11 cellular contexts compared by ENCODE assay signal in the genomic region with DNA sequence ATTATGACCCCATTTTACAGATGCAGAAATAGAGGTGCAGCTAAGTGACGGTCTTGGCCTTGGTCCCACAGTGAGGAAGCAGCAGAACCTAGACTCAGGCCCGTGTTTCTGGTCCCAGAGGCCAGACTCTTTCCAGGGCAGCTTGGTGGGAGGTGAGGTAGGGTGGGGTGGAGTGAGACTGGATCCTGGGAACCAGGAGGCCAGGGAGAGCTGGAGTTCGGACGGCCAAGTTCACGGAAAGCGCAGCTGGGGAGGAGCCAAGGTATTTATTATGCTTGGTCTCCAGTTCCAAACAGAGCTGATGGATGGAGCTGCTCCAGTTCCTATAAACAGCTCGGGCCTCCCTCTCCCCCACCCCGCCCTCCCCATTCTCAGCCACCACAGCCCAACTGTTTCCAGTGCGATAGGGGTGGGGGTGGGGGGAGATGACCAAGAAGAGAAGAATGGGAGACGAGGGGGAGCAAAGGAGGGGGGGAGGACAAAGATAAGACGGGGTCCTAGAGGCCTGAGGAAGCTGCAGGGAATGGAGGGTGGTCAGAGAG. TPM values are rescaled to one million over a fixed set of nuclear protein-coding genes. Genes with fewer than 3 reads are reported as not detected.
A peak's percentile ranks its signal among the peaks of the same experiment; 100 is the strongest.
DNase-seq lines count a peak whose midpoint lies in the region; ATAC-seq and TF ChIP-seq lines count a peak whose summit lies in the region.
"Had no signal": no experiment of that assay in that cellular context is flagged by ENCODE, and none has a peak within 500 bp of the region (broad histone marks: within the 10 kb centered on the region; RNA-seq: fewer than 3 reads in every experiment).

No MANE protein-coding gene starts in this region.

- no peak for TF ChIP-seq POLR2A in gastrocnemius medialis (IDR thresholded peaks at IDR 0.05)

- no peak for TF ChIP-seq CTCF in brain microvascular endothelial cell (IDR thresholded peaks at IDR 0.05; ENCODE audit: low read depth, low read length, missing control alignments)
- no peak for TF ChIP-seq CTCF in gastrocnemius medialis (IDR thresholded peaks at IDR 0.05 in 4 of 5, conservative IDR thresholded peaks at IDR 0.05 in 1 of 5)

- intact Hi-C loops in gastrocnemius medialis (cut with DNase I; ENCODE audit: low total_unique reads): no loop called here

- DNase-seq in GM03348 (ENCODE audit: low spot score) (peak; percentile 51), brain microvascular endothelial cell (peak; percentile 75), iris pigment epithelial cell (ENCODE audit: low read depth) (peak; percentile 60), gastrocnemius medialis (peak in 1 of 2 donors; percentile 31)
- DNase-seq in stimulated activated effector memory CD8-positive, alpha-beta T cell treated with anti-CD3 and anti-CD28 coated beads, Interleukin-12 subunit alpha, Interleukin-12 subunit beta, amount 100 ng/mL, for 72 hours (ENCODE audit: low spot score in 2 of 2): no peak
- DNase-seq: activated CD4-positive, CD25-positive, alpha-beta regulatory T cell treated with anti-CD3 and anti-CD28 coated beads, Interleukin-2, amount 50 U/mL, for 72 hours; stimulated activated CD4-positive, alpha-beta T cell treated with anti-CD3 and anti-CD28 coated beads, Interleukin-4, amount 100 ng/mL, for 4 hours had no signal

- H3K4me1 ChIP-seq in gastrocnemius medialis: peaks cover 3 to 5% of the 10 kb centered on the region in 2 donors

- peak; percentile 28 to 35 for ATAC-seq in gastrocnemius medialis
- ATAC-seq in activated CD4-positive, CD25-positive, alpha-beta regulatory T cell treated with anti-CD3 and anti-CD28 coated beads, Interleukin-2, amount 50 U/mL, for 24 hours: no peak
- ATAC-seq in stimulated activated effector memory CD8-positive, alpha-beta T cell treated with anti-CD3 and anti-CD28 coated beads, Interleukin-12 subunit alpha, Interleukin-12 subunit beta, amount 100 ng/mL, for 72 hours: no peak
- no peak for ATAC-seq in HG02763 (IDR thresholded peaks at IDR 0.05; ENCODE audit: unreplicated experiment)
- ATAC-seq in GM18867 (IDR thresholded peaks at IDR 0.05; ENCODE audit: unreplicated experiment): no peak

- H3K9me3 Mint-ChIP-seq in stimulated activated effector memory CD8-positive, alpha-beta T cell treated with anti-CD3 and anti-CD28 coated beads, Interleukin-12 subunit alpha, Interleukin-12 subunit beta, amount 100 ng/mL, for 72 hours: no peaks in the 10 kb centered on the region
- H3K9me3 Mint-ChIP-seq: central memory CD8-positive, alpha-beta T cell had no signal

- H3K4me1 Mint-ChIP-seq in stimulated activated effector memory CD8-positive, alpha-beta T cell treated with anti-CD3 and anti-CD28 coated beads, Interleukin-12 subunit alpha, Interleukin-12 subunit beta, amount 100 ng/mL, for 72 hours: no peaks in the 10 kb centered on the region
- H3K4me1 Mint-ChIP-seq: central memory CD8-positive, alpha-beta T cell had no signal

- H3K36me3 Mint-ChIP-seq in stimulated activated effector memory CD8-positive, alpha-beta T cell treated with anti-CD3 and anti-CD28 coated beads, Interleukin-12 subunit alpha, Interleukin-12 subunit beta, amount 100 ng/mL, for 72 hours: no peaks in the 10 kb centered on the region

- H3K9me3 ChIP-seq in gastrocnemius medialis: no peaks in the 10 kb centered on the region

- no peak overlapping the region for H3K27ac Mint-ChIP-seq in stimulated activated effector memory CD8-positive, alpha-beta T cell treated with anti-CD3 and anti-CD28 coated beads, Interleukin-12 subunit alpha, Interleukin-12 subunit beta, amount 100 ng/mL, for 72 hours

- in situ Hi-C loops in brain microvascular endothelial cell (cut with HindIII; ENCODE audit: low pct_ligation_motif_present, low sequenced_read_pairs) (no loop called here), gastrocnemius medialis (cut with MboI; ENCODE audit: low sequenced_read_pairs in 4 of 4) (no loop called here)

- H3K4me3 ChIP-seq in brain microvascular endothelial cell (ENCODE audit: low read depth, low read length): no peak overlapping the region
- H3K4me3 ChIP-seq in gastrocnemius medialis: no peak overlapping the region

- H3K36me3 ChIP-seq in brain microvascular endothelial cell (replicated peaks) (peaks cover 8% of the 10 kb centered on the region), gastrocnemius medialis (peaks cover 0 to under 1% of the 10 kb centered on the region in 2 donors)

- H3K27ac ChIP-seq in brain microvascular endothelial cell (peak overlapping the region; percentile 26), gastrocnemius medialis (peak overlapping the region; percentile 44 to 67 (median 65))

- H3K4me3 Mint-ChIP-seq in stimulated activated effector memory CD8-positive, alpha-beta T cell treated with anti-CD3 and anti-CD28 coated beads, Interleukin-12 subunit alpha, Interleukin-12 subunit beta, amount 100 ng/mL, for 72 hours: no peak overlapping the region
- H3K4me3 Mint-ChIP-seq: central memory CD8-positive, alpha-beta T cell had no signal

- no peaks in the 10 kb centered on the region for H3K27me3 ChIP-seq in brain microvascular endothelial cell (replicated peaks)
- no peaks in the 10 kb centered on the region for H3K27me3 ChIP-seq in gastrocnemius medialis

RNA-seq across cellular contexts. Expression of a gene that starts 16.2 kb away (rescaled TPM):
- total RNA-seq in gastrocnemius medialis: 10 to 100 TPM; 14.5 to 35.5 (median 23.4) TPM

Comparison
In these comparisons a context has a peak if more than half of its experiments do, and no peak if none do; other contexts are left out.
1. DNase-seq: peak in GM03348 (single experiment), brain microvascular endothelial cell (single experiment) and iris pigment epithelial cell (single experiment); none in stimulated activated effector memory CD8-positive, alpha-beta T cell treated with anti-CD3 and anti-CD28 coated beads, Interleukin-12 subunit alpha, Interleukin-12 subunit beta, amount 100 ng/mL, for 72 hours (0 of 2).
2. ATAC-seq: peak in gastrocnemius medialis (2 of 2); none in activated CD4-positive, CD25-positive, alpha-beta regulatory T cell treated with anti-CD3 and anti-CD28 coated beads, Interleukin-2, amount 50 U/mL, for 24 hours (0 of 2), stimulated activated effector memory CD8-positive, alpha-beta T cell treated with anti-CD3 and anti-CD28 coated beads, Interleukin-12 subunit alpha, Interleukin-12 subunit beta, amount 100 ng/mL, for 72 hours (single experiment), HG02763 (single experiment) and GM18867 (single experiment).